In the genomic region with DNA sequence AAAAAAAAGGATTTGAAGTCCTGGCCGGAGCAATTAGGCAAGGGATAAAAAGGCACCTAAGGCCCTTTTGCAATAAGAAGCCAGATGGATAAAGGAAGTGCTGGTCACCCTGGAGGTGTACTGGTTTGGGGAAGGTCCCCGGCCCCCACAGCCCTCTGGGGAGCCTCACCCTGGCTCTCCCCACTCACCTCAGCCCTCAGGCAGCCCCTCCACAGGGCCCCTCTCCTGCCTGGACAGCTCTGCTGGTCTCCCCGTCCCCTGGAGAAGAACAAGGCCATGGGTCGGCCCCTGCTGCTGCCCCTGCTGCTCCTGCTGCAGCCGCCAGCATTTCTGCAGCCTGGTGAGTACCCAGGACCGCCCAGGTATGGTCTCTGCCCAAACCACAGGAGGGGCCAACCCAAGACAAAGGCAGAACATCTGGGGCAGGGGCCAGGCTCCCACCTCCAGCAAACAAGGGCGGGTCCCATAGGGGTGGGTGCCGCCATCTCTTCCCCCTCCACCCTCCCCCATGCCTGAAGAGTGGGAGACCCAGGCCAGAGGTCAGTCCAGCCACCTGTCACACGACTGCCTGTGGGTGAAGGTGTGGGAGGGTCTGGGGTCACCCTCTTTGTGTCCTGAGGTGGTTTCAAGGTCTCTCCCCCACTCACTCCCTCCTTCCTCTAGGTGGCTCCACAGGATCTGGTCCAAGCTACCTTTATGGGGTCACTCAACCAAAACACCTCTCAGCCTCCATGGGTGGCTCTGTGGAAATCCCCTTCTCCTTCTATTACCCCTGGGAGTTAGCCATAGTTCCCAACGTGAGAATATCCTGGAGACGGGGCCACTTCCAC, we compare ENCODE assay signal across 9 cellular contexts. TPM values are rescaled to one million over a fixed set of nuclear protein-coding genes. Genes with fewer than 3 reads are reported as not detected.
DNase-seq lines count a peak whose midpoint lies in the region; ATAC-seq, FAIRE-seq and TF ChIP-seq lines count a peak whose summit lies in the region.
"Had no signal": no experiment of that assay in that cellular context is flagged by ENCODE, and none has a peak within 500 bp of the region (broad histone marks: within the 10 kb centered on the region; RNA-seq: fewer than 3 reads in every experiment).

PILRB (plus strand) TSS at position 91 of the 830 bp plus-strand sequence; CDS start at position 277, 186 bp downstream.

- no peaks in the 10 kb centered on the region for H3K9me2 ChIP-seq in GM23338 (ENCODE audit: insufficient read depth)

- CTCF ChIA-PET in A549 (lab: Yijun Ruan, JAX), result interaction anchor here (0.7 kb wide), 1 partner anchor 10 kb away, joined by 3 read pairs; no protein-coding TSS in a partner anchor
- CTCF ChIA-PET in HEK293T (lab: Yijun Ruan, JAX), result no interaction called here

- WGBS in A549 (ENCODE audit: missing lambda C conversion rate), result 93% methylated on average over 9 of the region's 11 CpGs

- H3K4me3 Mint-ChIP-seq in GM23338, result no peak within 1 kb of the TSS
- H3K4me3 Mint-ChIP-seq in memory B cell, result no peak within 1 kb of the TSS

- H3K4me1 Mint-ChIP-seq in GM23338 (no peaks in the 10 kb centered on the region), memory B cell (peaks cover 8% of the 10 kb centered on the region)

- H3F3A ChIP-seq in GM23338 (replicated peaks; ENCODE audit: low read depth), result no peaks in the 10 kb centered on the region

- H4K20me1 ChIP-seq in GM23338 (replicated peaks; ENCODE audit: insufficient read depth), result no peaks in the 10 kb centered on the region; the same call in 1 of the 2 replicates

- POLR2A ChIA-PET in A549 (lab: Yijun Ruan, JAX), result no interaction called here
- POLR2A ChIA-PET in HEK293T (lab: Yijun Ruan, JAX), result no interaction called here

- no peaks in the 10 kb centered on the region for H3K9me3 Mint-ChIP-seq in GM23338
- no peaks in the 10 kb centered on the region for H3K9me3 Mint-ChIP-seq in memory B cell

- H3K4me3 ChIP-seq in A549, result no peak within 1 kb of the TSS
- H3K4me3 ChIP-seq in GM23338, result no peak within 1 kb of the TSS
- H3K4me3 ChIP-seq in breast epithelium, result no peak within 1 kb of the TSS

- no peaks in the 10 kb centered on the region for H3K79me2 ChIP-seq in GM23338 (replicated peaks; ENCODE audit: insufficient read depth)

- H3K27ac ChIP-seq in A549, result no peak within 1 kb of the TSS
- H3K27ac ChIP-seq in GM23338 (ENCODE audit: low read depth), result no peak within 1 kb of the TSS
- no peak within 1 kb of the TSS for H3K27ac ChIP-seq in breast epithelium

- H3K36me3 Mint-ChIP-seq in GM23338 (ENCODE audit: low read depth) (peaks cover 82% of the 10 kb centered on the region), memory B cell (peaks cover 38% of the 10 kb centered on the region)

- FAIRE-seq in A549 (lab: Jason Lieb, UNC), result no peak

- ATAC-seq in A549 (peak; percentile 14 to 40; a peak in 4 of 6 replicates), GM23338 (peak; percentile 78), memory B cell (ENCODE audit: low read depth) (peak; percentile 92), HG03108 (IDR thresholded peaks at IDR 0.05; ENCODE audit: unreplicated experiment) (no peak)

- H3K9me3 ChIP-seq in A549 (no peaks in the 10 kb centered on the region), breast epithelium (no peaks in the 10 kb centered on the region)

- H3K27ac Mint-ChIP-seq in GM23338 (no peak within 1 kb of the TSS), memory B cell (peak within 1 kb of the TSS; percentile 72)

- no peaks in the 10 kb centered on the region for H3K4me1 ChIP-seq in A549
- H3K4me1 ChIP-seq in GM23338 (ENCODE audit: insufficient read depth), result no peaks in the 10 kb centered on the region
- H3K4me1 ChIP-seq in breast epithelium, result no peaks in the 10 kb centered on the region

- intact Hi-C loops in breast epithelium (cut with DNase I; ENCODE audit: low total_unique reads), result no loop called here

- no peak for DNase-seq in A549 (ENCODE audit: low read depth in 1 of 2, low spot score in 1 of 2)
- DNase-seq in GM23338 (ENCODE audit: low spot score), result no peak
- no peak for DNase-seq in breast epithelium (ENCODE audit: low spot score in 2 of 2)
- DNase-seq in memory B cell (ENCODE audit: low spot score in 2 of 2), result no peak
- DNase-seq in GM03348 (ENCODE audit: low spot score), result no peak
- DNase-seq in HPDE6-E6E7 (ENCODE audit: extremely low spot score), result no peak
- no peak for DNase-seq in HEK293T (ENCODE audit: extremely low spot score)
- DNase-seq: DMS 273 treated with DMSO at 0.1 percent for 48 hours had no signal

- H3K27me3 Mint-ChIP-seq in GM23338 (ENCODE audit: insufficient read depth, low read depth, poor library complexity) (peaks cover 10% of the 10 kb centered on the region), memory B cell (no peaks in the 10 kb centered on the region)

- TF ChIP-seq RAD21 in A549 (conservative IDR thresholded peaks at IDR 0.05 in 1 of 2, IDR thresholded peaks at IDR 0.05 in 1 of 2), result no peak

- no peak for TF ChIP-seq CTCF in A549 (IDR thresholded peaks at IDR 0.05)
- peak in 1 of 2 experiments; percentile 45; a peak in 2 of 4 replicates for TF ChIP-seq CTCF in GM23338 (conservative IDR thresholded peaks at IDR 0.05; ENCODE audit: low read depth in 2 of 2)
- no peak for TF ChIP-seq CTCF in breast epithelium (IDR thresholded peaks at IDR 0.05)

- no peak for TF ChIP-seq EP300 in A549 (IDR thresholded peaks at IDR 0.05)

- H3K27me3 ChIP-seq in GM23338 (ENCODE audit: insufficient read depth), result no peaks in the 10 kb centered on the region
- H3K27me3 ChIP-seq in breast epithelium, result no peaks in the 10 kb centered on the region

- H3K4me2 ChIP-seq in A549, result no peak within 1 kb of the TSS
- H3K4me2 ChIP-seq in GM23338, result no peak within 1 kb of the TSS

- TF ChIP-seq POLR2A in A549 (IDR thresholded peaks at IDR 0.05; ENCODE audit: low read length), result no peak
- TF ChIP-seq POLR2A in breast epithelium (IDR thresholded peaks at IDR 0.05), result no peak

- H3K36me3 ChIP-seq in GM23338 (ENCODE audit: insufficient read depth) (peaks cover 31% of the 10 kb centered on the region), breast epithelium (peaks cover 12% of the 10 kb centered on the region)

- H2AFZ ChIP-seq in GM23338, result no peak within 1 kb of the TSS

TF ChIP-seq in A549, 52 proteins besides CTCF, POLR2A, EP300 and RAD21:
- TF ChIP-seq FOXS1 (CRISPR knock-in tag; IDR thresholded peaks at IDR 0.05) (no peak), POLR2AphosphoS2 (conservative IDR thresholded peaks at IDR 0.05; ENCODE audit: low read length) (0 out of 2 replicates have a peak, but pooled peaks have one; percentile 55)
- TF ChIP-seq, protein P1, sequence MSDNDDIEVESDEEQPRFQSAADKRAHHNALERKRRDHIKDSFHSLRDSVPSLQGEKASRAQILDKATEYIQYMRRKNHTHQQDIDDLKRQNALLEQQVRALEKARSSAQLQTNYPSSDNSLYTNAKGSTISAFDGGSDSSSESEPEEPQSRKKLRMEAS (IDR thresholded peaks at IDR 0.05), result no peak
TF ChIP-seq in A549: peak in this region for 1.

TF ChIP-seq in GM23338, 12 proteins besides CTCF, POLR2A, EP300 and RAD21:
- TF ChIP-seq JUNB (IDR thresholded peaks at IDR 0.05; ENCODE audit: unreplicated experiment), result no peak
- TF ChIP-seq, protein P2, sequence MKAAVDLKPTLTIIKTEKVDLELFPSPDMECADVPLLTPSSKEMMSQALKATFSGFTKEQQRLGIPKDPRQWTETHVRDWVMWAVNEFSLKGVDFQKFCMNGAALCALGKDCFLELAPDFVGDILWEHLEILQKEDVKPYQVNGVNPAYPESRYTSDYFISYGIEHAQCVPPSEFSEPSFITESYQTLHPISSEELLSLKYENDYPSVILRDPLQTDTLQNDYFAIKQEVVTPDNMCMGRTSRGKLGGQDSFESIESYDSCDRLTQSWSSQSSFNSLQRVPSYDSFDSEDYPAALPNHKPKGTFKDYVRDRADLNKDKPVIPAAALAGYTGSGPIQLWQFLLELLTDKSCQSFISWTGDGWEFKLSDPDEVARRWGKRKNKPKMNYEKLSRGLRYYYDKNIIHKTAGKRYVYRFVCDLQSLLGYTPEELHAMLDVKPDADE (IDR thresholded peaks at IDR 0.05), result no peak
- no peak for TF ChIP-seq ZNF331 (CRISPR knock-in tag; IDR thresholded peaks at IDR 0.05; ENCODE audit: low read depth)
- no peak for TF ChIP-seq CREB1 (CRISPR knock-in tag; IDR thresholded peaks at IDR 0.05; ENCODE audit: low read depth)
- no peak for TF ChIP-seq POLR2AphosphoS5 (IDR thresholded peaks at IDR 0.05; ENCODE audit: low read depth)
- no peak for TF ChIP-seq ZNF114 (CRISPR knock-in tag; IDR thresholded peaks at IDR 0.05)

TF ChIP-seq in HEK293T, 16 proteins besides CTCF, POLR2A, EP300 and RAD21:
- TF ChIP-seq L3MBTL2 (conservative IDR thresholded peaks at IDR 0.05), result no peak
- no peak for TF ChIP-seq ZNF384 (IDR thresholded peaks at IDR 0.05)
- no peak for TF ChIP-seq CTBP1 (IDR thresholded peaks at IDR 0.05; ENCODE audit: borderline replicate concordance)
- TF ChIP-seq ELF4 (IDR thresholded peaks at IDR 0.05), result no peak
- TF ChIP-seq TARDBP (IDR thresholded peaks at IDR 0.05), result no peak
- TF ChIP-seq SUZ12 (IDR thresholded peaks at IDR 0.05), result no peak
- TF ChIP-seq LEF1 (IDR thresholded peaks at IDR 0.05; ENCODE audit: borderline replicate concordance), result no peak
- no peak for TF ChIP-seq SP1 (IDR thresholded peaks at IDR 0.05)
- no peak for TF ChIP-seq NFRKB (IDR thresholded peaks at IDR 0.05)
- TF ChIP-seq FOXA1 (IDR thresholded peaks at IDR 0.05), result no peak
- TF ChIP-seq FOXK2 (IDR thresholded peaks at IDR 0.05), result no peak

RNA-seq across cellular contexts. Expression of gene PILRB, which starts in this region (rescaled TPM):
- polyA plus RNA-seq in A549 (2011; rRNA removed), result 24.9 and 28.6 TPM in 2 replicates
- polyA plus RNA-seq in A549 (2012; cell fraction: cytosol; rRNA removed), result 47.0 and 50.9 TPM in 2 replicates
- polyA plus RNA-seq in A549 (2012; cell fraction: nucleus; rRNA removed), result 539 and 545 TPM in 2 replicates
- 45.3 to 47.8 TPM (median 46.7 TPM) in 3 replicates for polyA plus RNA-seq in A549 (2017; fragmentation: RNase III; extraction: RNeasy Plus Mini Kit Qiagen cat#74134 plus additional on column Dnase treatment)
- 12.0 and 12.7 TPM in 2 replicates for polyA minus RNA-seq in A549 (2011; rRNA and poly(A)+ RNA removed)
- total RNA-seq in GM23338 (2014; rRNA removed; shearing (Covaris generic)), result 21.6 and 43.0 TPM in 2 replicates
- 25.3 and 25.5 TPM in 2 replicates for polyA plus RNA-seq in GM23338 (2016; fragmentation: Nextera tagmentation; extraction: Ambion mirVana)
- total RNA-seq in breast epithelium, result 10 to 100 TPM; 33.8 to 100.0 (median 75.4) TPM
